ENCODE assay signal across 14 cellular contexts in genomic region chr6:139877828-139878405, GRCh38.
DNase-seq lines count a peak whose midpoint lies in the region; ATAC-seq, FAIRE-seq and TF ChIP-seq lines count a peak whose summit lies in the region.
"Had no signal": no experiment of that assay in that cellular context is flagged by ENCODE, and none has a peak within 500 bp of the region (broad histone marks: within the 10 kb centered on the region; RNA-seq: fewer than 3 reads in every experiment).

No MANE protein-coding gene starts in this region.

- DNase-seq in HCT116 (ENCODE audit: low read depth, low spot score): no peak
- DNase-seq in Panc1 (ENCODE audit: low read depth, low spot score): no peak
- DNase-seq in endodermal cell: no peak
- DNase-seq in neuronal stem cell (ENCODE audit: low spot score): no peak
- no peak for DNase-seq in GM12891 (ENCODE audit: insufficient read length, low spot score)
- no peak for DNase-seq in NCI-H774 (lab: John Stamatoyannopoulos, UW)
- DNase-seq in adrenal gland: no peak
- no peak for DNase-seq in cerebellum (ENCODE audit: low spot score)
- DNase-seq: Caco-2, KBM-7, NCI-H187 treated with DMSO at 0.1 percent for 48 hours had no signal

- H3K4me2 ChIP-seq in HCT116 (ENCODE audit: low read length) (no peak overlapping the region), neuronal stem cell (ENCODE audit: insufficient read depth, low read length, poor library complexity, severe bottlenecking) (no peak overlapping the region)
- H3K4me2 ChIP-seq: A549 had no signal

- H3K4me3 Mint-ChIP-seq in endodermal cell: no peak overlapping the region

- H3K27ac Mint-ChIP-seq in endodermal cell: no peak overlapping the region

- no peaks in the 10 kb centered on the region for H3K36me3 Mint-ChIP-seq in endodermal cell (ENCODE audit: low read depth)

- no peak overlapping the region for H4K91ac ChIP-seq in neuronal stem cell (ENCODE audit: low read depth, low read length, poor library complexity)

- CTCF ChIA-PET in HCT116 (lab: Charles Lee): interaction anchor here (1.2 kb wide), 1 partner anchor 508 kb away, joined by 5 read pairs; no protein-coding TSS in a partner anchor
- CTCF ChIA-PET in Panc1 (lab: Charles Lee): no interaction called here

- 94 to 95% methylated on average over 4 to 8 of the region's 8 CpGs for WGBS in endodermal cell (ENCODE audit: insufficient coverage in 1 of 2, insufficient read length in 1 of 2), 2 experiments
- no CpG with 5 or more reads among the region's 8 CpGs for WGBS in neuronal stem cell (ENCODE audit: extremely low coverage in 2 of 2, insufficient read length in 2 of 2, insufficient replicate concordance in 1 of 2), 2 donors
- WGBS in adrenal gland, 4 donors: 92 to 99% (median 94%) methylated on average over 4 to 8 of the region's 8 CpGs

- H3K4me3 ChIP-seq in HCT116 (replicated peaks in 1 of 2; ENCODE audit: low read depth in 1 of 2, low read length in 2 of 2): no peak overlapping the region
- H3K4me3 ChIP-seq in Panc1 (ENCODE audit: low read depth in 2 of 2, low read length in 2 of 2): no peak overlapping the region
- H3K4me3 ChIP-seq in endodermal cell (ENCODE audit: low read length): no peak overlapping the region
- H3K4me3 ChIP-seq in neuronal stem cell (ENCODE audit: low read length in 2 of 2): no peak overlapping the region
- no peak overlapping the region for H3K4me3 ChIP-seq in adrenal gland
- H3K4me3 ChIP-seq: A549, HAP-1 had no signal

- peak; percentile 51 for TF ChIP-seq RAD21 in HCT116 (IDR thresholded peaks at IDR 0.05; ENCODE audit: low read depth)

- TF ChIP-seq CTCF in HCT116 (IDR thresholded peaks at IDR 0.05 in 2 of 3, conservative IDR thresholded peaks at IDR 0.05 in 1 of 3; ENCODE audit: borderline replicate concordance in 1 of 3, insufficient read depth in 1 of 3, low read depth in 2 of 3, low read length in 2 of 3) (no peak), Panc1 (IDR thresholded peaks at IDR 0.05) (no peak), endodermal cell (conservative IDR thresholded peaks at IDR 0.05) (peak; percentile 36), adrenal gland (IDR thresholded peaks at IDR 0.05) (no peak)

- in situ Hi-C loops in Panc1 (cut with HindIII; ENCODE audit: low pct_unique_long_range_greater_than_20kb, low sequenced_read_pairs): no loop called here

- H3K36me3 ChIP-seq in HCT116 (ENCODE audit: control insufficient read depth in 1 of 2, insufficient read depth in 2 of 2, low read length in 2 of 2): no peaks in the 10 kb centered on the region
- H3K36me3 ChIP-seq in Panc1 (ENCODE audit: control insufficient read depth, insufficient read depth, low read length): no peaks in the 10 kb centered on the region
- H3K36me3 ChIP-seq in endodermal cell (ENCODE audit: control insufficient read depth, insufficient read depth, low read length): no peaks in the 10 kb centered on the region
- H3K36me3 ChIP-seq in neuronal stem cell (replicated peaks in 1 of 2; ENCODE audit: control insufficient read depth in 2 of 2, insufficient read depth in 2 of 2, low read length in 2 of 2): no peaks in the 10 kb centered on the region
- no peaks in the 10 kb centered on the region for H3K36me3 ChIP-seq in adrenal gland (replicated peaks in 1 of 2)
- H3K36me3 ChIP-seq: HAP-1 had no signal

- H3K4me1 Mint-ChIP-seq in endodermal cell: peaks cover 17% of the 10 kb centered on the region

- POLR2A ChIA-PET in HCT116 (lab: Charles Lee): interaction anchor here (0.6 to 0.9 kb wide), 2 partner anchors 389 to 504 kb away, joined by 4 read pairs; partner anchors contain the start of gene CITED2
- POLR2A ChIA-PET in Panc1 (lab: Charles Lee): no interaction called here

- H2AK5ac ChIP-seq in neuronal stem cell (ENCODE audit: low read depth, low read length): no peak overlapping the region

- no peak overlapping the region for H2BK12ac ChIP-seq in neuronal stem cell (ENCODE audit: low read length)

- peaks cover 1% of the 10 kb centered on the region for H3K27me3 Mint-ChIP-seq in endodermal cell (ENCODE audit: insufficient read depth)

- no peak for TF ChIP-seq POLR2A in HCT116 (IDR thresholded peaks at IDR 0.05; ENCODE audit: borderline replicate concordance, extremely low read depth, insufficient read depth, insufficient read length)
- TF ChIP-seq POLR2A in GM12891 (IDR thresholded peaks at IDR 0.05; ENCODE audit: low read depth, low read length): no peak
- TF ChIP-seq POLR2A in adrenal gland (IDR thresholded peaks at IDR 0.05): no peak

- H2BK5ac ChIP-seq in neuronal stem cell (ENCODE audit: low read length): no peak overlapping the region

- H3K4me1 ChIP-seq in HCT116 (ENCODE audit: control insufficient read depth in 1 of 2, insufficient read depth in 2 of 2, low read length in 2 of 2) (peaks cover 8 to 12% of the 10 kb centered on the region in 2 experiments), Panc1 (ENCODE audit: control insufficient read depth, insufficient read depth, low read length) (peaks cover 20% of the 10 kb centered on the region), endodermal cell (ENCODE audit: control insufficient read depth, insufficient read depth, low read length) (peaks cover 9% of the 10 kb centered on the region), neuronal stem cell (ENCODE audit: control insufficient read depth in 2 of 2, insufficient read depth in 1 of 2, low read depth in 1 of 2, low read length in 2 of 2) (peaks cover 7 to 18% of the 10 kb centered on the region in 2 donors), adrenal gland (replicated peaks in 1 of 2) (peaks cover 13 to 14% of the 10 kb centered on the region in 2 donors)

- ATAC-seq in HCT116: peak; percentile 48; the same call in 1 of the 2 replicates
- ATAC-seq in Panc1: no peak
- ATAC-seq: A549 had no signal

- intact Hi-C loops in HCT116 (cut with micrococcal nuclease): no loop called here
- intact Hi-C loops in Panc1 (cut with micrococcal nuclease; ENCODE audit: unreplicated experiment): no loop called here
- intact Hi-C loops in adrenal gland (cut with DNase I): no loop called here

- RAD21 ChIA-PET in HCT116 (lab: Charles Lee; ENCODE audit: low non-redundant PET in 1 of 2, low total read pairs in 2 of 2, uncharacterized antibody in 2 of 2, unreplicated experiment in 2 of 2): interaction anchor here in 1 of 2 experiments (1.0 kb wide), 1 partner anchor 508 kb away, joined by 3 read pairs; no protein-coding TSS in a partner anchor

- H3K9me3 ChIP-seq in HCT116 (ENCODE audit: control insufficient read depth in 1 of 2, insufficient read depth in 1 of 2, low read depth in 1 of 2, low read length in 2 of 2) (no peaks in the 10 kb centered on the region), Panc1 (ENCODE audit: control insufficient read depth, insufficient read depth, low read depth, low read length) (peaks cover 7% of the 10 kb centered on the region; the same call in 1 of the 2 replicates), endodermal cell (ENCODE audit: control insufficient read depth, low read length) (no peaks in the 10 kb centered on the region), neuronal stem cell (replicated peaks in 1 of 2; ENCODE audit: control insufficient read depth in 2 of 2, insufficient read depth in 1 of 2, low read depth in 1 of 2, low read length in 2 of 2) (no peaks in the 10 kb centered on the region), adrenal gland (replicated peaks in 1 of 3) (no peaks in the 10 kb centered on the region)
- H3K9me3 ChIP-seq: A549, Caco-2, HAP-1 had no signal

- H3K9ac ChIP-seq in HCT116 (ENCODE audit: low read length) (no peak overlapping the region), endodermal cell (ENCODE audit: extremely low read depth, low read length, poor library complexity, severe bottlenecking) (no peak overlapping the region), neuronal stem cell (ENCODE audit: low read depth, low read length, poor library complexity) (no peak overlapping the region)

- H4K20me1 ChIP-seq in HCT116 (ENCODE audit: insufficient read depth): no peaks in the 10 kb centered on the region

- H4K8ac ChIP-seq in neuronal stem cell (ENCODE audit: low read depth, low read length): no peak overlapping the region

- H3K9me2 ChIP-seq in HCT116 (ENCODE audit: insufficient read depth): no peaks in the 10 kb centered on the region

- no peaks in the 10 kb centered on the region for H3K9me3 Mint-ChIP-seq in endodermal cell

- no peak overlapping the region for H3K14ac ChIP-seq in neuronal stem cell (ENCODE audit: low read length)

- H3K27me3 ChIP-seq in HCT116 (ENCODE audit: insufficient read depth, low read length) (no peaks in the 10 kb centered on the region), Panc1 (ENCODE audit: control insufficient read depth, insufficient read depth, low read length) (no peaks in the 10 kb centered on the region), endodermal cell (ENCODE audit: control insufficient read depth, insufficient read depth, low read length, poor library complexity, severe bottlenecking) (no peaks in the 10 kb centered on the region), neuronal stem cell (ENCODE audit: control insufficient read depth in 3 of 3, insufficient read depth in 3 of 3, low read depth in 1 of 3, low read length in 3 of 3) (no peaks in the 10 kb centered on the region), adrenal gland (no peaks in the 10 kb centered on the region)

- no peak overlapping the region for H2AFZ ChIP-seq in HCT116 (ENCODE audit: low read depth, low read length, poor library complexity, severe bottlenecking)
- no peak overlapping the region for H2AFZ ChIP-seq in neuronal stem cell (ENCODE audit: low read length)

- H3K18ac ChIP-seq in neuronal stem cell (ENCODE audit: low read length): peak overlapping the region; percentile 41

- no peak overlapping the region for H2BK15ac ChIP-seq in neuronal stem cell (ENCODE audit: low read length)

- no peak overlapping the region for H2BK120ac ChIP-seq in neuronal stem cell (ENCODE audit: low read depth, low read length)

- H3K79me1 ChIP-seq in neuronal stem cell (ENCODE audit: low read depth, low read length): peaks cover 2% of the 10 kb centered on the region

- H3K79me2 ChIP-seq in HCT116 (ENCODE audit: insufficient read depth, low read length): no peaks in the 10 kb centered on the region

- H3K4ac ChIP-seq in neuronal stem cell (ENCODE audit: low read length): no peak overlapping the region

- BruUV-seq in HCT116 (replicated peaks; lab: Mats Ljungman, UMichigan) (no TSS peak), Panc1 (replicated peaks; lab: Mats Ljungman, UMichigan) (no TSS peak)

- H3K27ac ChIP-seq in HCT116 (ENCODE audit: low read depth, low read length): no peak overlapping the region
- H3K27ac ChIP-seq in Panc1 (ENCODE audit: low read length): peak overlapping the region; percentile 58; the same call in 1 of the 2 replicates
- no peak overlapping the region for H3K27ac ChIP-seq in endodermal cell (ENCODE audit: low read depth, low read length)
- no peak overlapping the region for H3K27ac ChIP-seq in neuronal stem cell (replicated peaks; ENCODE audit: low read length)
- no peak overlapping the region for H3K27ac ChIP-seq in adrenal gland
- H3K27ac ChIP-seq: A549 had no signal

- FAIRE-seq in GM12891 (lab: Jason Lieb, UNC): no peak
- FAIRE-seq: A549, HTR-8/SVneo had no signal

- no peak overlapping the region for H3K23ac ChIP-seq in neuronal stem cell (ENCODE audit: low read depth, low read length, poor library complexity)

TF ChIP-seq in HCT116, 20 proteins besides CTCF, POLR2A, EP300 and RAD21:
- no peak for TF ChIP-seq EZH2phosphoT487 (IDR thresholded peaks at IDR 0.05; ENCODE audit: borderline replicate concordance)

TF ChIP-seq in GM12891, 5 proteins besides CTCF, POLR2A, EP300 and RAD21 (continues in another document):
- TF ChIP-seq PAX5 (IDR thresholded peaks at IDR 0.05; ENCODE audit: insufficient read depth, low read length, severe bottlenecking): no peak
